ENCODE assay signal across 8 cellular contexts in genomic region chr7:23530901-23531793, GRCh38. TPM values are rescaled to one million over a fixed set of nuclear protein-coding genes. Genes with fewer than 3 reads are reported as not detected.
DNase-seq lines count a peak whose midpoint lies in the region; ATAC-seq and TF ChIP-seq lines count a peak whose summit lies in the region.

No MANE protein-coding gene starts in this region.

- TF ChIP-seq CTCF in endothelial cell (IDR thresholded peaks at IDR 0.05; ENCODE audit: unreplicated experiment) (no peak), mesothelial cell of epicardium (IDR thresholded peaks at IDR 0.05; ENCODE audit: unreplicated experiment) (no peak)

- peak overlapping the region; percentile 93 for H3K4me3 Mint-ChIP-seq in endothelial cell (ENCODE audit: unreplicated experiment)
- peak overlapping the region; percentile 100 for H3K4me3 Mint-ChIP-seq in mesothelial cell of epicardium

- H3K27ac Mint-ChIP-seq in endothelial cell (ENCODE audit: unreplicated experiment) (peak overlapping the region; percentile 100), mesothelial cell of epicardium (peak overlapping the region; percentile 100)

- H3K27me3 Mint-ChIP-seq in endothelial cell (ENCODE audit: unreplicated experiment) (peaks cover 12% of the 10 kb centered on the region), mesothelial cell of epicardium (ENCODE audit: low read depth) (no peaks in the 10 kb centered on the region)

- no peaks in the 10 kb centered on the region for H3K9me3 Mint-ChIP-seq in endothelial cell (ENCODE audit: unreplicated experiment)
- H3K9me3 Mint-ChIP-seq in mesothelial cell of epicardium: no peaks in the 10 kb centered on the region

- peaks cover 6% of the 10 kb centered on the region for H3K36me3 Mint-ChIP-seq in endothelial cell (ENCODE audit: low read depth, unreplicated experiment)
- no peaks in the 10 kb centered on the region for H3K36me3 Mint-ChIP-seq in mesothelial cell of epicardium

- DNase-seq in AG08396 (ENCODE audit: low spot score) (peak; percentile 65), NCI-H748 (lab: John Stamatoyannopoulos, UW; ENCODE audit: unreplicated experiment) (peak; percentile 85), activated T-cell treated with anti-CD3 and anti-CD28 coated beads for 1 hour (ENCODE audit: low read depth) (peak; percentile 13), endothelial cell (ENCODE audit: low spot score) (peak; percentile 55), mesothelial cell of epicardium (ENCODE audit: low spot score in 2 of 2, unreplicated experiment in 2 of 2) (peak; percentile 28 to 56)
- peak; percentile 22 to 24 for DNase-seq in stimulated activated CD8-positive, alpha-beta memory T cell treated with anti-CD3 and anti-CD28 coated beads, Interleukin-4, amount 100 ng/mL, for 1 hour (ENCODE audit: low read depth in 2 of 2, low spot score in 1 of 2)

- H3K4me1 Mint-ChIP-seq in endothelial cell (ENCODE audit: unreplicated experiment) (peaks cover 22% of the 10 kb centered on the region), mesothelial cell of epicardium (peaks cover 41% of the 10 kb centered on the region)

- peak; percentile 8 for ATAC-seq in GM18861 (IDR thresholded peaks at IDR 0.05; ENCODE audit: unreplicated experiment)
- ATAC-seq in HG03097 (IDR thresholded peaks at IDR 0.05; ENCODE audit: low FRiP score, unreplicated experiment): peak; percentile 18

RNA-seq across cellular contexts. Expression of gene TRA2A, which starts 0.6 kb away (rescaled TPM):
- 107 TPM for total RNA-seq in endothelial cell (ENCODE audit: unreplicated experiment)
- 154 to 165 TPM (median 162 TPM) in 3 replicates for total RNA-seq in mesothelial cell of epicardium

Comparison
In these comparisons a context has a peak if more than half of its experiments do, and no peak if none do; other contexts are left out.
1. Peak in every context shown above with its lines: DNase-seq and ATAC-seq.
2. DNase-seq: peak in every context shown above with its lines; median percentile 85 in NCI-H748; 65 in AG08396; 55 in endothelial cell; 42 in mesothelial cell of epicardium; 23 in stimulated activated CD8-positive, alpha-beta memory T cell treated with anti-CD3 and anti-CD28 coated beads, Interleukin-4, amount 100 ng/mL, for 1 hour; 13 in activated T-cell treated with anti-CD3 and anti-CD28 coated beads for 1 hour.